8 cellular contexts compared by ENCODE assay signal in the genomic region with DNA sequence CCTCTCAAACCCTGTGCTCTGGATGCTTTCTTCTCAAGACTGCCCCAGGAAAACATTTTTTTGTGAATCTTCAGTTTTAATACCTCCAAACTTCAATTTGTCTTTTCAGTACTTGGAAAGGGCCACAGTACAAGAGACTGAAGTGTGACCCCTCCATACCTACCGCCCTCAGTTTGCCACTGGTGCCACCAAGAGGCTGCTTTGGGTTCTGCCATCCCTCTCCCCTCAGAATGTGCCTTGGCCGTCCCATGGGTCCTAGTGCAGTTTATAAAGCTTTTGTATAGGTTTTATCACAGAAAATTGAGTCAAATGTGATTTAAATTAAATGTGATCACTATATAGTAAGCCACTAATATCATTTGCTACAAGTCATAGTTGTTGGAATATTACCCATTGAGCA.
DNase-seq lines count a peak whose midpoint lies in the region; ATAC-seq and TF ChIP-seq lines count a peak whose summit lies in the region.

No MANE protein-coding gene starts in this region.

- TF ChIP-seq CTCF in VCaP (conservative IDR thresholded peaks at IDR 0.05) (peak; percentile 84), dorsolateral prefrontal cortex (IDR thresholded peaks at IDR 0.05 in 54 of 56, conservative IDR thresholded peaks at IDR 0.05 in 2 of 56; ENCODE audit: low read depth in 1 of 56, partially characterized antibody in 56 of 56) (peak; percentile 24 to 89 (median 75))

- intact Hi-C loops in dorsolateral prefrontal cortex (cut with DNase I), result loop anchor here (1.0 to 10.0 kb wide), 3 partner anchors 41 to 463 kb away; a partner anchor contains a TSS

- peaks cover 83% of the 10 kb centered on the region for H3K36me3 ChIP-seq in HUES48 (ENCODE audit: control insufficient read depth, insufficient read depth, low read length)

- H3K9me3 ChIP-seq in HUES48 (ENCODE audit: control insufficient read depth, insufficient read depth, low read length), result no peaks in the 10 kb centered on the region

- no peak overlapping the region for H3K9ac ChIP-seq in HUES48 (ENCODE audit: low read depth, low read length)

- no peaks in the 10 kb centered on the region for H3K27me3 ChIP-seq in HUES48 (ENCODE audit: control insufficient read depth, insufficient read depth, low read length)
- no peaks in the 10 kb centered on the region for H3K27me3 ChIP-seq in dorsolateral prefrontal cortex

- DNase-seq in Daoy (ENCODE audit: low read depth) (peak; percentile 49), dorsolateral prefrontal cortex (peak; percentile 41 to 79 (median 64)), medulla oblongata (ENCODE audit: extremely low spot score) (peak; percentile 81), stromal cell of bone marrow (ENCODE audit: low read depth) (peak; percentile 13)

- H3K4me1 ChIP-seq in HUES48 (ENCODE audit: control insufficient read depth, insufficient read depth, low read length), result peaks cover 9% of the 10 kb centered on the region

- ATAC-seq in HG03460 (IDR thresholded peaks at IDR 0.05; ENCODE audit: unreplicated experiment), result no peak
- ATAC-seq in GM18870 (IDR thresholded peaks at IDR 0.05; ENCODE audit: unreplicated experiment), result no peak

- H3K4me3 ChIP-seq in HUES48 (ENCODE audit: low read depth, low read length) (no peak overlapping the region), dorsolateral prefrontal cortex (no peak overlapping the region)

- H3K27ac ChIP-seq in HUES48 (ENCODE audit: low read depth, low read length) (peak overlapping the region; percentile 50), VCaP (no peak overlapping the region), dorsolateral prefrontal cortex (peak overlapping the region in 58 of 59 donors; percentile 14 to 98 (median 92))

Comparison
In these comparisons a context has a peak if more than half of its experiments do, and no peak if none do; other contexts are left out.
1. DNase-seq: peak in every context shown above with its lines; median percentile 81 in medulla oblongata; 64 in dorsolateral prefrontal cortex; 49 in Daoy; 13 in stromal cell of bone marrow.